In genomic region chr1:203477748-203478147, GRCh38 we compare ENCODE assay signal across 19 cellular contexts. TPM values are rescaled to one million over a fixed set of nuclear protein-coding genes. Genes with fewer than 3 reads are reported as not detected.
DNase-seq lines count a peak whose midpoint lies in the region; ATAC-seq, FAIRE-seq and TF ChIP-seq lines count a peak whose summit lies in the region.
"Had no signal": no experiment of that assay in that cellular context is flagged by ENCODE, and none has a peak within 500 bp of the region (broad histone marks: within the 10 kb centered on the region; RNA-seq: fewer than 3 reads in every experiment).

No MANE protein-coding gene starts in this region.

- H3K9ac ChIP-seq in subcutaneous abdominal adipose tissue (ENCODE audit: low read length in 5 of 5): peak overlapping the region in 4 of 5 donors; percentile 17 to 82 (median 52)
- H3K9ac ChIP-seq: neural progenitor cell had no signal

- no peak for TF ChIP-seq CTCF in lung (IDR thresholded peaks at IDR 0.05; ENCODE audit: control extremely low read depth, extremely low read depth)
- no peak for TF ChIP-seq CTCF in nephron progenitor cell (IDR thresholded peaks at IDR 0.05)

- no peaks in the 10 kb centered on the region for H3K4me1 ChIP-seq in lung (ENCODE audit: control insufficient read depth in 2 of 2, insufficient read depth in 2 of 2, low read length in 2 of 2)
- peaks cover 11 to 68% (median 62%) of the 10 kb centered on the region in 5 donors for H3K4me1 ChIP-seq in subcutaneous abdominal adipose tissue (ENCODE audit: control insufficient read depth in 5 of 5, insufficient read depth in 5 of 5, low read length in 5 of 5)

- H3K4me3 ChIP-seq in lung: peak overlapping the region; percentile 28
- H3K4me3 ChIP-seq in subcutaneous abdominal adipose tissue (ENCODE audit: low read depth in 1 of 5, low read length in 5 of 5): peak overlapping the region; percentile 60 to 88 (median 79)
- H3K4me3 ChIP-seq: MG63, neural progenitor cell, SJSA1 had no signal

- WGBS in lung, 2 donors: 79 to 84% methylated on average over 3 of the region's 3 CpGs

- no peaks in the 10 kb centered on the region for H3K36me3 ChIP-seq in lung (ENCODE audit: control insufficient read depth in 2 of 2, insufficient read depth in 2 of 2, low read length in 2 of 2)
- no peaks in the 10 kb centered on the region for H3K36me3 ChIP-seq in subcutaneous abdominal adipose tissue (ENCODE audit: control insufficient read depth in 5 of 5, insufficient read depth in 5 of 5, low read length in 5 of 5)
- H3K36me3 ChIP-seq: BE2C, MG63, neural progenitor cell, SJSA1 had no signal

- no peak for TF ChIP-seq POLR2A in GM12891 (IDR thresholded peaks at IDR 0.05; ENCODE audit: low read depth, low read length)

- CTCF ChIA-PET in activated CD8-positive, alpha-beta T cell treated with anti-CD3 and anti-CD28 coated beads, Interleukin-2, amount 10 ng/mL, durations not matched to agents 7 days and 5 days (lab: Charles Lee): interaction anchor here (2.1 to 4.8 kb wide), 5 partner anchors 9 to 209 kb away, joined by 6 to 48 read pairs (median 22); no protein-coding TSS in a partner anchor

- DNase-seq in GM12891 (ENCODE audit: insufficient read length, low spot score) (no peak), lung (ENCODE audit: low spot score) (no peak), nephron progenitor cell (no peak), NCI-H1105 treated with DMSO at 0.1 percent for 48 hours (lab: John Stamatoyannopoulos, UW) (no peak), GM03348 (ENCODE audit: low spot score) (no peak), D341Med (ENCODE audit: low spot score) (no peak)
- DNase-seq in activated CD8-positive, alpha-beta T cell treated with anti-CD3 and anti-CD28 coated beads, Interleukin-2, amount 10 ng/mL, durations not matched to agents 7 days and 5 days: no peak
- DNase-seq: activated naive CD4-positive, alpha-beta T cell treated with Interleukin-2 at 50 U/mL for 16 hours; BE2C; DMS79; islet precursor cell; MG63; NCI-H2171 had no signal

- H3K4me3 Mint-ChIP-seq in activated CD8-positive, alpha-beta T cell treated with anti-CD3 and anti-CD28 coated beads, Interleukin-2, amount 10 ng/mL, durations not matched to agents 7 days and 5 days: no peak overlapping the region
- no peak overlapping the region for H3K4me3 Mint-ChIP-seq in nephron progenitor cell
- H3K4me3 Mint-ChIP-seq: neural progenitor cell had no signal

- peak; percentile 36 for ATAC-seq in activated CD8-positive, alpha-beta T cell treated with anti-CD3 and anti-CD28 coated beads, Interleukin-2, amount 10 ng/mL, durations not matched to agents 7 days and 5 days
- no peak for ATAC-seq in lung (ENCODE audit: insufficient read depth, low FRiP score)

- H3K9me3 Mint-ChIP-seq in activated CD8-positive, alpha-beta T cell treated with anti-CD3 and anti-CD28 coated beads, Interleukin-2, amount 10 ng/mL, durations not matched to agents 7 days and 5 days (ENCODE audit: insufficient read depth): no peaks in the 10 kb centered on the region
- H3K9me3 Mint-ChIP-seq in nephron progenitor cell: no peaks in the 10 kb centered on the region
- H3K9me3 Mint-ChIP-seq: neural progenitor cell had no signal

- no peak overlapping the region for H3K27ac Mint-ChIP-seq in activated CD8-positive, alpha-beta T cell treated with anti-CD3 and anti-CD28 coated beads, Interleukin-2, amount 10 ng/mL, durations not matched to agents 7 days and 5 days
- no peak overlapping the region for H3K27ac Mint-ChIP-seq in nephron progenitor cell
- H3K27ac Mint-ChIP-seq: neural progenitor cell had no signal

- H3K27me3 ChIP-seq in lung (ENCODE audit: control insufficient read depth, insufficient read depth) (no peaks in the 10 kb centered on the region), subcutaneous abdominal adipose tissue (ENCODE audit: control insufficient read depth in 5 of 5, insufficient read depth in 4 of 5, low read length in 5 of 5) (no peaks in the 10 kb centered on the region)
- H3K27me3 ChIP-seq: BE2C, MG63, neural progenitor cell, SJSA1 had no signal

- H3K36me3 Mint-ChIP-seq in activated CD8-positive, alpha-beta T cell treated with anti-CD3 and anti-CD28 coated beads, Interleukin-2, amount 10 ng/mL, durations not matched to agents 7 days and 5 days (ENCODE audit: low read depth): no peaks in the 10 kb centered on the region
- no peaks in the 10 kb centered on the region for H3K36me3 Mint-ChIP-seq in nephron progenitor cell (ENCODE audit: low read depth)
- H3K36me3 Mint-ChIP-seq: neural progenitor cell had no signal

- no peaks in the 10 kb centered on the region for H3K9me3 ChIP-seq in lung (ENCODE audit: control insufficient read depth in 2 of 2, insufficient read depth in 1 of 2, low read length in 1 of 2)
- H3K9me3 ChIP-seq in subcutaneous abdominal adipose tissue (ENCODE audit: control insufficient read depth in 5 of 5, low read length in 5 of 5): no peaks in the 10 kb centered on the region
- H3K9me3 ChIP-seq: BE2C, MG63, SJSA1 had no signal

- POLR2A ChIA-PET in activated CD8-positive, alpha-beta T cell treated with anti-CD3 and anti-CD28 coated beads, Interleukin-2, amount 10 ng/mL, durations not matched to agents 7 days and 5 days (lab: Charles Lee): no interaction called here

- no peak for FAIRE-seq in GM12891 (lab: Jason Lieb, UNC)
- FAIRE-seq: TTC549 had no signal

- peaks cover 16% of the 10 kb centered on the region for H3K27me3 Mint-ChIP-seq in activated CD8-positive, alpha-beta T cell treated with anti-CD3 and anti-CD28 coated beads, Interleukin-2, amount 10 ng/mL, durations not matched to agents 7 days and 5 days (ENCODE audit: low read depth)
- H3K27me3 Mint-ChIP-seq in nephron progenitor cell (ENCODE audit: low read depth, poor library complexity): peaks cover 30% of the 10 kb centered on the region

- peak overlapping the region in 1 of 2 donors; percentile 64 for H3K27ac ChIP-seq in lung (ENCODE audit: low read depth in 1 of 2, low read length in 1 of 2)
- H3K27ac ChIP-seq in subcutaneous abdominal adipose tissue (ENCODE audit: low read depth, low read length): peak overlapping the region; percentile 69
- H3K27ac ChIP-seq: neural progenitor cell, SJSA1 had no signal

- H3K4me1 Mint-ChIP-seq in activated CD8-positive, alpha-beta T cell treated with anti-CD3 and anti-CD28 coated beads, Interleukin-2, amount 10 ng/mL, durations not matched to agents 7 days and 5 days (ENCODE audit: low read depth): peaks cover 5% of the 10 kb centered on the region
- peaks cover 41% of the 10 kb centered on the region for H3K4me1 Mint-ChIP-seq in nephron progenitor cell

TF ChIP-seq in GM12891, 5 proteins besides CTCF, POLR2A, EP300 and RAD21:
- TF ChIP-seq POLR2AphosphoS5 (IDR thresholded peaks at IDR 0.05; ENCODE audit: low read depth, low read length) (no peak), POU2F2 (IDR thresholded peaks at IDR 0.05; ENCODE audit: low read depth, low read length) (no peak), TAF1 (IDR thresholded peaks at IDR 0.05; ENCODE audit: low read depth, low read length) (no peak), PAX5 (IDR thresholded peaks at IDR 0.05; ENCODE audit: insufficient read depth, low read length, severe bottlenecking) (no peak), SPI1 (IDR thresholded peaks at IDR 0.05; ENCODE audit: low read depth, low read length) (peak; percentile 55; the same call in 1 of the 2 replicates)

RNA-seq across cellular contexts. Expression of gene PRELP, which starts 2.1 kb away (rescaled TPM):
- polyA plus RNA-seq in GM12891 (2012; ENCODE audit: low read depth, missing spikeins): not detected
- not detected for total RNA-seq in activated CD8-positive, alpha-beta T cell treated with anti-CD3 and anti-CD28 coated beads, Interleukin-2, amount 10 ng/mL, durations not matched to agents 7 days and 5 days
- 10 to 100 TPM in 1 of 2 donors, 1 to 10 TPM in 1; 2.0 to 18.9 TPM for total RNA-seq in lung
- 10 to 100 TPM in 1 of 2 donors, 1 to 10 TPM in 1; 8.3 to 26.0 TPM for polyA plus RNA-seq in lung
- total RNA-seq: glomerular endothelial cell, SJSA1 had no signal

RNA-seq across cellular contexts. Expression of gene OPTC, which starts 16.2 kb away (rescaled TPM):
- polyA plus RNA-seq in GM12891 (2012; ENCODE audit: low read depth, missing spikeins): not detected
- total RNA-seq in activated CD8-positive, alpha-beta T cell treated with anti-CD3 and anti-CD28 coated beads, Interleukin-2, amount 10 ng/mL, durations not matched to agents 7 days and 5 days: not detected
- total RNA-seq in lung: not detected
- not detected for polyA plus RNA-seq in lung
- total RNA-seq: glomerular endothelial cell, SJSA1, subcutaneous adipose tissue had no signal
